Comparison of ENCODE assay signal across 16 cellular contexts in genomic region chr6:108731229-108731565, GRCh38.
"Had no signal": no experiment of that assay in that cellular context is flagged by ENCODE, and none has a peak within 500 bp of the region (broad histone marks: within the 10 kb centered on the region; RNA-seq: fewer than 3 reads in every experiment).

No MANE protein-coding gene starts in this region.

- FAIRE-seq: colon, endothelial cell of umbilical vein had no signal

- H3K4me3 ChIP-seq: adrenal gland, psoas muscle, spleen, stomach, testis had no signal

- DNase-seq: activated CD4-positive, alpha-beta T cell treated with anti-CD3 and anti-CD28 coated beads for 48 hours; activated CD8-positive, alpha-beta memory T cell treated with anti-CD3 and anti-CD28 coated beads, Interleukin-2, amount 50 U/mL, for 4 hours; activated CD8-positive, alpha-beta T cell treated with anti-CD3 and anti-CD28 coated beads, Interleukin-2, amount 10 ng/mL, durations not matched to agents 7 days and 5 days; activated effector memory CD4-positive, alpha-beta T cell treated with anti-CD3 and anti-CD28 coated beads, Interleukin-2, amount 50 U/mL, for 16 hours; activated T-cell treated with anti-CD3 and anti-CD28 coated beads, Interleukin-2, amount 50 U/mL, for 48 hours; adrenal gland; foreskin melanocyte; left colon; lower lobe of right lung; psoas muscle; spleen; stomach; T-helper 17 cell; testis had no signal

- H3K27me3 ChIP-seq: spleen, stomach, testis had no signal

- H3K4me1 ChIP-seq: adrenal gland had no signal

- H3K9me3 ChIP-seq: adrenal gland, lower lobe of right lung, psoas muscle, spleen, stomach, testis had no signal

- H3K27ac ChIP-seq: adrenal gland, lower lobe of right lung, psoas muscle, spleen, stomach, testis had no signal

- H3K36me3 ChIP-seq: adrenal gland, lower lobe of right lung, spleen, stomach had no signal

- ATAC-seq: activated CD8-positive, alpha-beta T cell treated with anti-CD3 and anti-CD28 coated beads, Interleukin-2, amount 10 ng/mL, durations not matched to agents 7 days and 5 days; left colon; lower lobe of right lung; psoas muscle; T-helper 17 cell had no signal
